ENCODE assay signal across 19 cellular contexts in genomic region chr7:36884863-36885262, GRCh38.
DNase-seq lines count a peak whose midpoint lies in the region; ATAC-seq lines count a peak whose summit lies in the region.
"Had no signal": no experiment of that assay in that cellular context is flagged by ENCODE, and none has a peak within 500 bp of the region (broad histone marks: within the 10 kb centered on the region; RNA-seq: fewer than 3 reads in every experiment).

No MANE protein-coding gene starts in this region.

- no peak for ATAC-seq in GM18870 (IDR thresholded peaks at IDR 0.05; ENCODE audit: unreplicated experiment)

- peak; percentile 16 for DNase-seq in NCI-H1694 treated with DMSO at 0.1 percent for 48 hours (lab: John Stamatoyannopoulos, UW)
- peak; percentile 6 for DNase-seq in NCI-H524 treated with DMSO at 0.1 percent for 48 hours (lab: John Stamatoyannopoulos, UW)
- DNase-seq in cerebellum (ENCODE audit: low spot score): peak; percentile 52
- no peak for DNase-seq in effector CD4-positive, alpha-beta T cell
- no peak for DNase-seq in kidney glomerular epithelial cell (lab: John Stamatoyannopoulos, UW)
- no peak for DNase-seq in SW480 (ENCODE audit: low spot score)
- DNase-seq: CD8-positive, alpha-beta memory T cell; DMS153; DND-41; KBM-7; MV-4-11; NCI-H1105; NCI-H1436 treated with DMSO at 0.1 percent for 48 hours; NCI-H2029; NCI-H2227 treated with DMSO at 0.1 percent for 48 hours; NCI-H510A; NCI-H774; SIG-M5 had no signal

Comparison
In these comparisons a context has a peak if more than half of its experiments do, and no peak if none do; other contexts are left out.
1. DNase-seq: peak in NCI-H1694 treated with DMSO at 0.1 percent for 48 hours (single experiment), NCI-H524 treated with DMSO at 0.1 percent for 48 hours (single experiment) and cerebellum (single experiment); none in effector CD4-positive, alpha-beta T cell (single experiment), kidney glomerular epithelial cell (single experiment) and SW480 (single experiment).